Comparison of ENCODE assay signal across 8 cellular contexts in the genomic region with DNA sequence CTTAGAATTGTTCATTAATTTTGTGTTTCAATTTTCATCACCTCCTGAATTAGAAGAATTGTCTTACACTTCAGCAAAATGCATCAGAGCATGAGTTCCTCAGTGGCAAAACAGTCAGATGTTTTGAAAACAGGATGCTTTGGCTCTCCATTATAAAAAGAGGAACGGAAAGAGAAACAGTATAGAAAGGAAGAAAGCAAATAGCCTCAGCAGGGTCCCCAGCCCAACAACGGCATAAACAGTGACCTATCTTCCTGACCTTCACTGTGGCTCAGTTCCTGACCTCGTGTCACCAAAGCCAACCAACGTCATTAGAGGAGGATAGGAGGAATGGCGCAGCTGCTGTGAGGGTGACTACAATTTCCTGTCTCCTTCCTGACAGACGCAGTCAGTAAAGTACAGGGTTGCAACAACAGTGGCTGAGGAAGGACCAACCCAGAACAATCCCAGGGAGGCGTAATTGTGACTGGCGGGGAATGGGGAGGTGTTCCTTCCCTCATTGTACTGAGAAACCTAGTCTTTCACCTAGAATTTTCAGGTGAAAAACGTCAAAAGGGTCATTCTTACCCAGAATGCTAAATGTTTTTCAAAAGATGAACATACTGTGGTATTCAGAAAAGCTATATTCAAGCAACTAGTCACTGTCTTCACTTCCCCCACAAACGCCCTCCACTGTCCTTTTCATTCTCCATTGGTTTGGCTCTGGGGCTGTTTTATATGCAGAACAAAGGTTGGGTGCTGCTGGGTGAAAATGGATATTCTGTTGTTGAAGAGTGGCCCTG.
DNase-seq lines count a peak whose midpoint lies in the region; ATAC-seq and TF ChIP-seq lines count a peak whose summit lies in the region.

No MANE protein-coding gene starts in this region.

- H3K27ac ChIP-seq in lung (ENCODE audit: low read depth in 1 of 2, low read length in 1 of 2): peak overlapping the region; percentile 81 to 82

- peak; percentile 82 for ATAC-seq in GM19043 (IDR thresholded peaks at IDR 0.05; ENCODE audit: low read depth, unreplicated experiment)
- ATAC-seq in HG03108 (IDR thresholded peaks at IDR 0.05; ENCODE audit: unreplicated experiment): peak; percentile 83
- peak; percentile 59 for ATAC-seq in lung (ENCODE audit: insufficient read depth, low FRiP score)

- H3K4me3 ChIP-seq in astrocyte of the spinal cord (ENCODE audit: low read depth, low read length): no peak overlapping the region
- H3K4me3 ChIP-seq in lung: no peak overlapping the region

- WGBS in lung, 2 donors: 19 to 43% methylated on average over 10 of the region's 10 CpGs

- peak overlapping the region; percentile 95 for H3K4me3 Mint-ChIP-seq in T-helper 2 cell treated with Interferon-gamma antibody and Interleukin-4, amounts not matched to agents 5 μg/mL and 100 μg/mL, for 36 hours

- peaks cover 58% of the 10 kb centered on the region for H3K4me1 Mint-ChIP-seq in T-helper 2 cell treated with Interferon-gamma antibody and Interleukin-4, amounts not matched to agents 5 μg/mL and 100 μg/mL, for 36 hours (ENCODE audit: low read depth)

- H3K4me1 ChIP-seq in lung (ENCODE audit: control insufficient read depth in 2 of 2, insufficient read depth in 2 of 2, low read length in 2 of 2): peaks cover 10 to 36% of the 10 kb centered on the region in 2 donors

- H3K27ac Mint-ChIP-seq in T-helper 2 cell treated with Interferon-gamma antibody and Interleukin-4, amounts not matched to agents 5 μg/mL and 100 μg/mL, for 36 hours: peak overlapping the region; percentile 98

- no peaks in the 10 kb centered on the region for H3K9me3 ChIP-seq in lung (ENCODE audit: control insufficient read depth in 2 of 2, insufficient read depth in 1 of 2, low read length in 1 of 2)

- in situ Hi-C loops in astrocyte of the spinal cord (cut with HindIII; ENCODE audit: low sequenced_read_pairs): no loop called here

- DNase-seq in T-helper 2 cell treated with Interferon-gamma antibody and Interleukin-4, amounts not matched to agents 5 μg/mL and 100 μg/mL, for 36 hours (ENCODE audit: low spot score): peak; percentile 72
- peak; percentile 70 for DNase-seq in astrocyte of the spinal cord (ENCODE audit: low read depth, low spot score)
- peak; percentile 55 for DNase-seq in lung (ENCODE audit: low spot score)
- DNase-seq in stimulated activated CD8-positive, alpha-beta memory T cell treated with anti-CD3 and anti-CD28 coated beads, Interleukin-2, amount 100 ng/mL, for 48 hours (ENCODE audit: low read depth in 2 of 2): peak; percentile 34 to 52
- DNase-seq in retina: no peak
- no peak for DNase-seq in HuH-7.5 (ENCODE audit: low spot score)

- no peaks in the 10 kb centered on the region for H3K9me3 Mint-ChIP-seq in T-helper 2 cell treated with Interferon-gamma antibody and Interleukin-4, amounts not matched to agents 5 μg/mL and 100 μg/mL, for 36 hours

- peaks cover 30% of the 10 kb centered on the region for H3K36me3 Mint-ChIP-seq in T-helper 2 cell treated with Interferon-gamma antibody and Interleukin-4, amounts not matched to agents 5 μg/mL and 100 μg/mL, for 36 hours (ENCODE audit: low read depth)

- TF ChIP-seq CTCF in astrocyte of the spinal cord (IDR thresholded peaks at IDR 0.05; ENCODE audit: low read depth, low read length): no peak
- TF ChIP-seq CTCF in lung (IDR thresholded peaks at IDR 0.05; ENCODE audit: control extremely low read depth, extremely low read depth): no peak

- no peaks in the 10 kb centered on the region for H3K36me3 ChIP-seq in lung (ENCODE audit: control insufficient read depth in 2 of 2, insufficient read depth in 2 of 2, low read length in 2 of 2)

- peaks cover 5% of the 10 kb centered on the region for H3K27me3 Mint-ChIP-seq in T-helper 2 cell treated with Interferon-gamma antibody and Interleukin-4, amounts not matched to agents 5 μg/mL and 100 μg/mL, for 36 hours (ENCODE audit: low read depth)

- H3K27me3 ChIP-seq in lung (ENCODE audit: control insufficient read depth, insufficient read depth): no peaks in the 10 kb centered on the region

Comparison
In these comparisons a context has a peak if more than half of its experiments do, and no peak if none do; other contexts are left out.
1. DNase-seq: peak in T-helper 2 cell treated with Interferon-gamma antibody and Interleukin-4, amounts not matched to agents 5 μg/mL and 100 μg/mL, for 36 hours (single experiment), astrocyte of the spinal cord (single experiment), lung (single experiment) and stimulated activated CD8-positive, alpha-beta memory T cell treated with anti-CD3 and anti-CD28 coated beads, Interleukin-2, amount 100 ng/mL, for 48 hours (2 of 2); none in retina (single experiment) and HuH-7.5 (single experiment).
2. Peak in every context shown above with its lines, with median percentiles within 50 percentile points of each other: ATAC-seq.